ENCODE assay signal across 8 cellular contexts in genomic region chr6:15249371-15250019, GRCh38. TPM values are rescaled to one million over a fixed set of nuclear protein-coding genes. Genes with fewer than 3 reads are reported as not detected.
DNase-seq lines count a peak whose midpoint lies in the region; ATAC-seq and TF ChIP-seq lines count a peak whose summit lies in the region.

No MANE protein-coding gene starts in this region.

- peak overlapping the region; percentile 95 for H3K4me3 Mint-ChIP-seq in T-helper 1 cell treated with Interleukin-12 subunit alpha and Interleukin-12 subunit beta and Interleukin-4 antibody, amounts not matched to agents 30 μg/mL and 1 μg/mL, for 36 hours

- H3K4me1 Mint-ChIP-seq in T-helper 1 cell treated with Interleukin-12 subunit alpha and Interleukin-12 subunit beta and Interleukin-4 antibody, amounts not matched to agents 30 μg/mL and 1 μg/mL, for 36 hours (ENCODE audit: low read depth), result peaks cover 55% of the 10 kb centered on the region

- H3K9me3 ChIP-seq in iPS-20b (ENCODE audit: insufficient read depth, low read depth, low read length), result no peaks in the 10 kb centered on the region

- H3K27me3 Mint-ChIP-seq in T-helper 1 cell treated with Interleukin-12 subunit alpha and Interleukin-12 subunit beta and Interleukin-4 antibody, amounts not matched to agents 30 μg/mL and 1 μg/mL, for 36 hours (ENCODE audit: low read depth), result no peaks in the 10 kb centered on the region

- H3K9ac ChIP-seq in iPS-20b (ENCODE audit: low read depth, low read length), result peak overlapping the region; percentile 11; the same call in 1 of the 2 replicates

- no peak overlapping the region for H3K27ac ChIP-seq in iPS-20b (ENCODE audit: low read length)

- H3K27me3 ChIP-seq in iPS-20b (ENCODE audit: insufficient read depth, low read length), result no peaks in the 10 kb centered on the region

- CTCF ChIA-PET in GM10248 (lab: Yijun Ruan, JAX), result interaction anchor here (0.9 to 1.9 kb wide), 7 partner anchors 11 to 192 kb away, joined by 3 to 6 read pairs (median 4); no protein-coding TSS in a partner anchor

- H3K27ac Mint-ChIP-seq in T-helper 1 cell treated with Interleukin-12 subunit alpha and Interleukin-12 subunit beta and Interleukin-4 antibody, amounts not matched to agents 30 μg/mL and 1 μg/mL, for 36 hours, result peak overlapping the region; percentile 99
- peak overlapping the region; percentile 95 to 97 for H3K27ac Mint-ChIP-seq in activated naive CD4-positive, alpha-beta T cell treated with anti-CD3 and anti-CD28 coated beads, Interleukin-2, amount 50 U/mL, for 72 hours

- peak overlapping the region; percentile 80 for H3K4me3 ChIP-seq in iPS-20b (ENCODE audit: low read length)

- DNase-seq in T-helper 1 cell (no peak), superior temporal gyrus (ENCODE audit: extremely low spot score) (peak; percentile 70), cerebellar nuclear complex (lab: John Stamatoyannopoulos, UW) (no peak), GM10248 (ENCODE audit: extremely low spot score) (no peak)
- DNase-seq in activated naive CD4-positive, alpha-beta T cell treated with anti-CD3 and anti-CD28 coated beads, Interleukin-2, amount 50 U/mL, for 72 hours (ENCODE audit: low spot score in 2 of 2), result no peak

- no peaks in the 10 kb centered on the region for H3K9me3 Mint-ChIP-seq in T-helper 1 cell treated with Interleukin-12 subunit alpha and Interleukin-12 subunit beta and Interleukin-4 antibody, amounts not matched to agents 30 μg/mL and 1 μg/mL, for 36 hours
- H3K9me3 Mint-ChIP-seq in activated naive CD4-positive, alpha-beta T cell treated with anti-CD3 and anti-CD28 coated beads, Interleukin-2, amount 50 U/mL, for 72 hours, result no peaks in the 10 kb centered on the region

- TF ChIP-seq CTCF in GM10248 (IDR thresholded peaks at IDR 0.05; ENCODE audit: control extremely low read depth, extremely low read depth, low read depth, missing control alignments), result no peak

- ATAC-seq in activated naive CD4-positive, alpha-beta T cell treated with anti-CD3 and anti-CD28 coated beads, Interleukin-2, amount 50 U/mL, for 72 hours, result no peak
- ATAC-seq in HG02759 (IDR thresholded peaks at IDR 0.05; ENCODE audit: unreplicated experiment), result no peak

- peaks cover 31% of the 10 kb centered on the region for H3K4me1 ChIP-seq in iPS-20b (ENCODE audit: insufficient read depth, low read length)

- POLR2A ChIA-PET in GM10248 (lab: Yijun Ruan, JAX), result interaction anchor here (0.6 kb wide), 1 partner anchor 154 kb away, joined by 10 read pairs; no protein-coding TSS in a partner anchor

- peaks cover 20% of the 10 kb centered on the region for H3K36me3 Mint-ChIP-seq in T-helper 1 cell treated with Interleukin-12 subunit alpha and Interleukin-12 subunit beta and Interleukin-4 antibody, amounts not matched to agents 30 μg/mL and 1 μg/mL, for 36 hours (ENCODE audit: low read depth)
- H3K36me3 Mint-ChIP-seq in activated naive CD4-positive, alpha-beta T cell treated with anti-CD3 and anti-CD28 coated beads, Interleukin-2, amount 50 U/mL, for 72 hours, result peaks cover 37 to 72% of the 10 kb centered on the region in 2 donors

- peaks cover 22% of the 10 kb centered on the region; the same call in 1 of the 2 replicates for H3K36me3 ChIP-seq in iPS-20b (ENCODE audit: insufficient read depth, low read depth, low read length)

RNA-seq across cellular contexts. Expression of gene JARID2, which starts 3.6 kb away (rescaled TPM):
- total RNA-seq in activated naive CD4-positive, alpha-beta T cell treated with anti-CD3 and anti-CD28 coated beads, Interleukin-2, amount 50 U/mL, for 72 hours, result 10 to 100 TPM; 35.3 to 36.3 TPM
